ENCODE assay signal across 1 cellular context in the genomic region with DNA sequence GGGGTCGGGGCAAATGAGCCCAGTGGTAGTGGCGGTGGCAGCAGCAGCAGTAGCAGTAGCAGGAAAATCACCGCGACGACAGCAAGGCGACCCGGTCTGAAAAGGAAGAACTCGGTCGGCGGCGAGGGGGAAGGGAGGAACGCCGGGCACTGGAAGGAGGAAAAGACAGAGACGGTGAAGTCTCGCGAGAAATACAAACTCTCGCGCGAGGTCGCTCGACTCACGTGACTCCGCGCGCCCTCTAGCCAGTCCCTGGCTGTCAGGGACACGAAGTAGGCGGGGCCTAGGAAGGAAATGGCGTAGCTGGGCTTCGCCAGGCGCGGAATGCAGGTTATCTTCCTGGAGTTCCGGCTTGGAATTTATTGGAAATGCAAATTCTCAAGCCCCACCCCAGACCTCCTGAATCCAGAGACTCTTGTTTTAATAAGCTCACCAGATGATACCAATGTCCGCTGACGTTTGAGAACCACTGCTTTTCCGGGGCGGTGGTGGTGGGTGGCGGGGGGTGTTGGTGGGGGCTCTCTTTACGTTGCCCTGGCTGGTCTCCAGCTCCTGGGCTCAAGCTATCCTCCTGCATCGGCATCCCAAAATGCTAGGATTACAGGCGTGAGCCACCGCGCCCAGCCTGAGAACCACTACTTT.
TF ChIP-seq lines count a peak whose summit lies in the region.

A gene (minus strand): TSS at position 141 of the 642 bp plus-strand sequence. CDS start 1,333 bp downstream, outside the sequence.

TF ChIP-seq in HEK293, 187 proteins besides CTCF, POLR2A, EP300 and RAD21 (continued from another document and continues in another):
- TF ChIP-seq, protein P1, sequence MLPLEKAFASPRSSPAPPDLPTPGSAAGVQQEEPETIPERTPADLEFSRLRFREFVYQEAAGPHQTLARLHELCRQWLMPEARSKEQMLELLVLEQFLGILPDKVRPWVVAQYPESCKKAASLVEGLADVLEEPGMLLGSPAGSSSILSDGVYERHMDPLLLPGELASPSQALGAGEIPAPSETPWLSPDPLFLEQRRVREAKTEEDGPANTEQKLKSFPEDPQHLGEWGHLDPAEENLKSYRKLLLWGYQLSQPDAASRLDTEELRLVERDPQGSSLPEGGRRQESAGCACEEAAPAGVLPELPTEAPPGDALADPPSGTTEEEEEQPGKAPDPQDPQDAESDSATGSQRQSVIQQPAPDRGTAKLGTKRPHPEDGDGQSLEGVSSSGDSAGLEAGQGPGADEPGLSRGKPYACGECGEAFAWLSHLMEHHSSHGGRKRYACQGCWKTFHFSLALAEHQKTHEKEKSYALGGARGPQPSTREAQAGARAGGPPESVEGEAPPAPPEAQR (tag by site-specific recombination; IDR thresholded peaks at IDR 0.05): no peak
- TF ChIP-seq FEZF1 (tag by site-specific recombination; IDR thresholded peaks at IDR 0.05) (peak; percentile 36), KLF10 (tag by site-specific recombination; IDR thresholded peaks at IDR 0.05) (no peak; the same call in 1 of the 2 replicates), KLF9 (tag by site-specific recombination; IDR thresholded peaks at IDR 0.05; ENCODE audit: low read depth) (peak; percentile 34), BCL11A (tag by site-specific recombination; IDR thresholded peaks at IDR 0.05; ENCODE audit: low read depth) (no peak), ZNF510 (tag by site-specific recombination; IDR thresholded peaks at IDR 0.05; ENCODE audit: insufficient replicate concordance) (no peak), ZFP69B (tag by site-specific recombination; IDR thresholded peaks at IDR 0.05) (no peak), KLF8 (tag by site-specific recombination; IDR thresholded peaks at IDR 0.05) (0 out of 2 replicates have a peak, but pooled peaks have one; percentile 63), ZNF529 (tag by site-specific recombination; IDR thresholded peaks at IDR 0.05; ENCODE audit: insufficient replicate concordance) (no peak), SCRT2 (tag by site-specific recombination; IDR thresholded peaks at IDR 0.05) (no peak), ZNF248 (tag by site-specific recombination; IDR thresholded peaks at IDR 0.05) (no peak), ZNF610 (tag by site-specific recombination; IDR thresholded peaks at IDR 0.05; ENCODE audit: borderline replicate concordance) (no peak), ZNF19 (tag by site-specific recombination; IDR thresholded peaks at IDR 0.05; ENCODE audit: low read depth) (no peak), ZNF266 (tag by site-specific recombination; IDR thresholded peaks at IDR 0.05; ENCODE audit: low read depth) (no peak), ZNF670 (tag by site-specific recombination; IDR thresholded peaks at IDR 0.05; ENCODE audit: low read depth) (no peak), SP3 (tag by site-specific recombination; IDR thresholded peaks at IDR 0.05) (peak; percentile 78), ZNF501 (tag by site-specific recombination; IDR thresholded peaks at IDR 0.05) (no peak; the same call in 1 of the 2 replicates), GFI1B (tag by site-specific recombination; IDR thresholded peaks at IDR 0.05) (no peak), ZNF596 (tag by site-specific recombination; IDR thresholded peaks at IDR 0.05) (no peak), SETDB1 (IDR thresholded peaks at IDR 0.05; ENCODE audit: insufficient read length, low read length) (no peak), ZNF174 (tag by site-specific recombination; IDR thresholded peaks at IDR 0.05) (no peak), SCRT1 (tag by site-specific recombination; IDR thresholded peaks at IDR 0.05; ENCODE audit: borderline replicate concordance) (no peak), ZEB2 (tag by site-specific recombination; IDR thresholded peaks at IDR 0.05) (no peak), ZNF623 (tag by site-specific recombination; IDR thresholded peaks at IDR 0.05) (no peak), ZNF354C (tag by site-specific recombination; IDR thresholded peaks at IDR 0.05; ENCODE audit: borderline replicate concordance, low read depth) (no peak), ZNF521 (tag by site-specific recombination; IDR thresholded peaks at IDR 0.05) (no peak), ZNF658 (tag by site-specific recombination; IDR thresholded peaks at IDR 0.05) (no peak), ZSCAN30 (tag by site-specific recombination; IDR thresholded peaks at IDR 0.05) (no peak), ZNF664 (tag by site-specific recombination; IDR thresholded peaks at IDR 0.05) (no peak), GLIS1 (tag by site-specific recombination; IDR thresholded peaks at IDR 0.05) (no peak), ZBTB48 (tag by site-specific recombination; IDR thresholded peaks at IDR 0.05) (peak; percentile 57; the same call in 1 of the 2 replicates), ZBTB1 (tag by site-specific recombination; IDR thresholded peaks at IDR 0.05) (no peak), ZNF133 (tag by site-specific recombination; IDR thresholded peaks at IDR 0.05) (no peak), ZNF843 (tag by site-specific recombination; IDR thresholded peaks at IDR 0.05) (no peak), GLI4 (tag by site-specific recombination; IDR thresholded peaks at IDR 0.05) (no peak), ZNF211 (tag by site-specific recombination; IDR thresholded peaks at IDR 0.05; ENCODE audit: low read depth) (no peak), HOXD13 (CRISPR knock-in tag; IDR thresholded peaks at IDR 0.05; ENCODE audit: borderline replicate concordance) (no peak), ZNF404 (tag by site-specific recombination; IDR thresholded peaks at IDR 0.05) (no peak), TCF7L2 (IDR thresholded peaks at IDR 0.05; ENCODE audit: borderline replicate concordance, low read depth, low read length) (no peak), ZNF768 (tag by site-specific recombination; IDR thresholded peaks at IDR 0.05) (no peak), ZNF549 (tag by site-specific recombination; IDR thresholded peaks at IDR 0.05) (no peak), ZNF292 (tag by site-specific recombination; IDR thresholded peaks at IDR 0.05; ENCODE audit: borderline replicate concordance, low read depth) (no peak), ZNF2 (tag by site-specific recombination; IDR thresholded peaks at IDR 0.05) (no peak), ZNF433 (tag by site-specific recombination; IDR thresholded peaks at IDR 0.05; ENCODE audit: low read depth) (no peak)
- TF ChIP-seq, protein P2, sequence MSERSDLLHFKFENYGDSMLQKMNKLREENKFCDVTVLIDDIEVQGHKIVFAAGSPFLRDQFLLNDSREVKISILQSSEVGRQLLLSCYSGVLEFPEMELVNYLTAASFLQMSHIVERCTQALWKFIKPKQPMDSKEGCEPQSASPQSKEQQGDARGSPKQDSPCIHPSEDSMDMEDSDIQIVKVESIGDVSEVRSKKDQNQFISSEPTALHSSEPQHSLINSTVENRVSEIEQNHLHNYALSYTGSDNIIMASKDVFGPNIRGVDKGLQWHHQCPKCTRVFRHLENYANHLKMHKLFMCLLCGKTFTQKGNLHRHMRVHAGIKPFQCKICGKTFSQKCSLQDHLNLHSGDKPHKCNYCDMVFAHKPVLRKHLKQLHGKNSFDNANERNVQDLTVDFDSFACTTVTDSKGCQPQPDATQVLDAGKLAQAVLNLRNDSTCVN (tag by site-specific recombination; optimal IDR thresholded peaks at IDR 0.05): peak; percentile 37
- TF ChIP-seq, protein P3, sequence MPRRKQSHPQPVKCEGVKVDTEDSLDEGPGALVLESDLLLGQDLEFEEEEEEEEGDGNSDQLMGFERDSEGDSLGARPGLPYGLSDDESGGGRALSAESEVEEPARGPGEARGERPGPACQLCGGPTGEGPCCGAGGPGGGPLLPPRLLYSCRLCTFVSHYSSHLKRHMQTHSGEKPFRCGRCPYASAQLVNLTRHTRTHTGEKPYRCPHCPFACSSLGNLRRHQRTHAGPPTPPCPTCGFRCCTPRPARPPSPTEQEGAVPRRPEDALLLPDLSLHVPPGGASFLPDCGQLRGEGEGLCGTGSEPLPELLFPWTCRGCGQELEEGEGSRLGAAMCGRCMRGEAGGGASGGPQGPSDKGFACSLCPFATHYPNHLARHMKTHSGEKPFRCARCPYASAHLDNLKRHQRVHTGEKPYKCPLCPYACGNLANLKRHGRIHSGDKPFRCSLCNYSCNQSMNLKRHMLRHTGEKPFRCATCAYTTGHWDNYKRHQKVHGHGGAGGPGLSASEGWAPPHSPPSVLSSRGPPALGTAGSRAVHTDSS (tag by site-specific recombination; IDR thresholded peaks at IDR 0.05): no peak
- TF ChIP-seq, protein P4, sequence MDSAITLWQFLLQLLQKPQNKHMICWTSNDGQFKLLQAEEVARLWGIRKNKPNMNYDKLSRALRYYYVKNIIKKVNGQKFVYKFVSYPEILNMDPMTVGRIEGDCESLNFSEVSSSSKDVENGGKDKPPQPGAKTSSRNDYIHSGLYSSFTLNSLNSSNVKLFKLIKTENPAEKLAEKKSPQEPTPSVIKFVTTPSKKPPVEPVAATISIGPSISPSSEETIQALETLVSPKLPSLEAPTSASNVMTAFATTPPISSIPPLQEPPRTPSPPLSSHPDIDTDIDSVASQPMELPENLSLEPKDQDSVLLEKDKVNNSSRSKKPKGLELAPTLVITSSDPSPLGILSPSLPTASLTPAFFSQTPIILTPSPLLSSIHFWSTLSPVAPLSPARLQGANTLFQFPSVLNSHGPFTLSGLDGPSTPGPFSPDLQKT (IDR thresholded peaks at IDR 0.05; ENCODE audit: borderline replicate concordance, low read depth, low read length): no peak
- TF ChIP-seq, protein P5, sequence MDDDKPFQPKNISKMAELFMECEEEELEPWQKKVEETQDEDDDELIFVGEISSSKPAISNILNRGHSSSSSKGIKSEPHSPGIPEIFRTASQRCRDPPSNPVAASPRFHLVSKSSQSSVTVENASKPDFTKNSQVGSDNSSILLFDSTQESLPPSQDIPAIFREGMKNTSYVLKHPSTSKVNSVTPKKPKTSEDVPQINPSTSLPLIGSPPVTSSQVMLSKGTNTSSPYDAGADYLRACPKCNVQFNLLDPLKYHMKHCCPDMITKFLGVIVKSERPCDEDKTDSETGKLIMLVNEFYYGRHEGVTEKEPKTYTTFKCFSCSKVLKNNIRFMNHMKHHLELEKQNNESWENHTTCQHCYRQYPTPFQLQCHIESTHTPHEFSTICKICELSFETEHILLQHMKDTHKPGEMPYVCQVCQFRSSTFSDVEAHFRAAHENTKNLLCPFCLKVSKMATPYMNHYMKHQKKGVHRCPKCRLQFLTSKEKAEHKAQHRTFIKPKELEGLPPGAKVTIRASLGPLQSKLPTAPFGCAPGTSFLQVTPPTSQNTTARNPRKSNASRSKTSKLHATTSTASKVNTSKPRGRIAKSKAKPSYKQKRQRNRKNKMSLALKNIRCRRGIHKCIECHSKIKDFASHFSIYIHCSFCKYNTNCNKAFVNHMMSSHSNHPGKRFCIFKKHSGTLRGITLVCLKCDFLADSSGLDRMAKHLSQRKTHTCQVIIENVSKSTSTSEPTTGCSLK (tag by site-specific recombination; IDR thresholded peaks at IDR 0.05): no peak
- TF ChIP-seq, protein P6, sequence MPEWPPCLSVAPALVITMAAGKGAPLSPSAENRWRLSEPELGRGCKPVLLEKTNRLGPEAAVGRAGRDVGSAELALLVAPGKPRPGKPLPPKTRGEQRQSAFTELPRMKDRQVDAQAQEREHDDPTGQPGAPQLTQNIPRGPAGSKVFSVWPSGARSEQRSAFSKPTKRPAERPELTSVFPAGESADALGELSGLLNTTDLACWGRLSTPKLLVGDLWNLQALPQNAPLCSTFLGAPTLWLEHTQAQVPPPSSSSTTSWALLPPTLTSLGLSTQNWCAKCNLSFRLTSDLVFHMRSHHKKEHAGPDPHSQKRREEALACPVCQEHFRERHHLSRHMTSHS (tag by site-specific recombination; IDR thresholded peaks at IDR 0.05): no peak
- TF ChIP-seq, protein P7, sequence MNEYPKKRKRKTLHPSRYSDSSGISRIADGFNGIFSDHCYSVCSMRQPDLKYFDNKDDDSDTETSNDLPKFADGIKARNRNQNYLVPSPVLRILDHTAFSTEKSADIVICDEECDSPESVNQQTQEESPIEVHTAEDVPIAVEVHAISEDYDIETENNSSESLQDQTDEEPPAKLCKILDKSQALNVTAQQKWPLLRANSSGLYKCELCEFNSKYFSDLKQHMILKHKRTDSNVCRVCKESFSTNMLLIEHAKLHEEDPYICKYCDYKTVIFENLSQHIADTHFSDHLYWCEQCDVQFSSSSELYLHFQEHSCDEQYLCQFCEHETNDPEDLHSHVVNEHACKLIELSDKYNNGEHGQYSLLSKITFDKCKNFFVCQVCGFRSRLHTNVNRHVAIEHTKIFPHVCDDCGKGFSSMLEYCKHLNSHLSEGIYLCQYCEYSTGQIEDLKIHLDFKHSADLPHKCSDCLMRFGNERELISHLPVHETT (tag by site-specific recombination; IDR thresholded peaks at IDR 0.05): no peak
- TF ChIP-seq, protein P8, sequence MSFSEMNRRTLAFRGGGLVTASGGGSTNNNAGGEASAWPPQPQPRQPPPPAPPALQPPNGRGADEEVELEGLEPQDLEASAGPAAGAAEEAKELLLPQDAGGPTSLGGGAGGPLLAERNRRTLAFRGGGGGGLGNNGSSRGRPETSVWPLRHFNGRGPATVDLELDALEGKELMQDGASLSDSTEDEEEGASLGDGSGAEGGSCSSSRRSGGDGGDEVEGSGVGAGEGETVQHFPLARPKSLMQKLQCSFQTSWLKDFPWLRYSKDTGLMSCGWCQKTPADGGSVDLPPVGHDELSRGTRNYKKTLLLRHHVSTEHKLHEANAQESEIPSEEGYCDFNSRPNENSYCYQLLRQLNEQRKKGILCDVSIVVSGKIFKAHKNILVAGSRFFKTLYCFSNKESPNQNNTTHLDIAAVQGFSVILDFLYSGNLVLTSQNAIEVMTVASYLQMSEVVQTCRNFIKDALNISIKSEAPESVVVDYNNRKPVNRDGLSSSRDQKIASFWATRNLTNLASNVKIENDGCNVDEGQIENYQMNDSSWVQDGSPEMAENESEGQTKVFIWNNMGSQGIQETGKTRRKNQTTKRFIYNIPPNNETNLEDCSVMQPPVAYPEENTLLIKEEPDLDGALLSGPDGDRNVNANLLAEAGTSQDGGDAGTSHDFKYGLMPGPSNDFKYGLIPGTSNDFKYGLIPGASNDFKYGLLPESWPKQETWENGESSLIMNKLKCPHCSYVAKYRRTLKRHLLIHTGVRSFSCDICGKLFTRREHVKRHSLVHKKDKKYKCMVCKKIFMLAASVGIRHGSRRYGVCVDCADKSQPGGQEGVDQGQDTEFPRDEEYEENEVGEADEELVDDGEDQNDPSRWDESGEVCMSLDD (tag by site-specific recombination; IDR thresholded peaks at IDR 0.05): no peak
- TF ChIP-seq, protein P9, sequence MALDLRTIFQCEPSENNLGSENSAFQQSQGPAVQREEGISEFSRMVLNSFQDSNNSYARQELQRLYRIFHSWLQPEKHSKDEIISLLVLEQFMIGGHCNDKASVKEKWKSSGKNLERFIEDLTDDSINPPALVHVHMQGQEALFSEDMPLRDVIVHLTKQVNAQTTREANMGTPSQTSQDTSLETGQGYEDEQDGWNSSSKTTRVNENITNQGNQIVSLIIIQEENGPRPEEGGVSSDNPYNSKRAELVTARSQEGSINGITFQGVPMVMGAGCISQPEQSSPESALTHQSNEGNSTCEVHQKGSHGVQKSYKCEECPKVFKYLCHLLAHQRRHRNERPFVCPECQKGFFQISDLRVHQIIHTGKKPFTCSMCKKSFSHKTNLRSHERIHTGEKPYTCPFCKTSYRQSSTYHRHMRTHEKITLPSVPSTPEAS (tag by site-specific recombination; IDR thresholded peaks at IDR 0.05): no peak
